Comparison of ENCODE assay signal across 28 cellular contexts in genomic region chr1:177737456-177737855, GRCh38.
"Had no signal": no experiment of that assay in that cellular context is flagged by ENCODE, and none has a peak within 500 bp of the region (broad histone marks: within the 10 kb centered on the region; RNA-seq: fewer than 3 reads in every experiment).

No MANE protein-coding gene starts in this region.

- FAIRE-seq: endometrium, islet of Langerhans, keratinocyte had no signal

- H3K27ac Mint-ChIP-seq: dendritic cell treated with granulocyte-macrophage colony-stimulating factor and Interleukin-4, amounts not matched to agents 40 ng/mL and 50 ng/mL, for 4 days; effector memory CD8-positive, alpha-beta T cell; endodermal cell; mesothelial cell of epicardium; naive B cell had no signal

- H3K36me3 ChIP-seq: colonic mucosa, esophagus squamous epithelium, gastrocnemius medialis, heart right ventricle, left lung, lower lobe of right lung had no signal

- H3K9me3 ChIP-seq: colonic mucosa, esophagus squamous epithelium, gastrocnemius medialis, heart right ventricle, left lung, lower lobe of right lung, mucosa of descending colon had no signal

- H3K4me3 Mint-ChIP-seq: dendritic cell treated with granulocyte-macrophage colony-stimulating factor and Interleukin-4, amounts not matched to agents 40 ng/mL and 50 ng/mL, for 4 days; effector memory CD8-positive, alpha-beta T cell; endodermal cell; mesothelial cell of epicardium; naive B cell had no signal

- H3K4me1 Mint-ChIP-seq: endodermal cell, mesothelial cell of epicardium, naive B cell had no signal

- H3K9me3 Mint-ChIP-seq: endodermal cell, mesothelial cell of epicardium had no signal

- ATAC-seq: effector memory CD8-positive, alpha-beta T cell; esophagus mucosa; gastrocnemius medialis; heart right ventricle; left cardiac atrium; left lung; left ventricle myocardium superior; lower lobe of right lung; mucosa of descending colon had no signal

- H3K36me3 Mint-ChIP-seq: mesothelial cell of epicardium, naive B cell had no signal

- DNase-seq: colonic mucosa; cortex of kidney; effector CD8-positive, alpha-beta T cell; effector memory CD8-positive, alpha-beta T cell; endodermal cell; erythroblast; esophagus squamous epithelium; foreskin fibroblast; foreskin melanocyte; gastrocnemius medialis; glutamatergic neuron; head of caudate nucleus; heart right ventricle; hippocampal formation; left cardiac atrium; left lung; left ventricle myocardium superior; lower lobe of right lung; mesenchymal stem cell; mucosa of descending colon; naive B cell had no signal

- H3K27me3 Mint-ChIP-seq: dendritic cell treated with granulocyte-macrophage colony-stimulating factor and Interleukin-4, amounts not matched to agents 40 ng/mL and 50 ng/mL, for 4 days; effector memory CD8-positive, alpha-beta T cell; naive B cell had no signal

- H3K4me3 ChIP-seq: colonic mucosa, esophagus squamous epithelium, gastrocnemius medialis, heart right ventricle, left lung, lower lobe of right lung, mucosa of descending colon had no signal

- H3K4me1 ChIP-seq: colonic mucosa, esophagus squamous epithelium, gastrocnemius medialis, heart right ventricle, left lung, lower lobe of right lung had no signal

- H3K27ac ChIP-seq: colonic mucosa, epithelial cell of prostate, esophagus squamous epithelium, gastrocnemius medialis, heart right ventricle, left lung, lower lobe of right lung had no signal

- H3K27me3 ChIP-seq: colonic mucosa, esophagus squamous epithelium, gastrocnemius medialis, left lung had no signal
